Comparison of ENCODE assay signal across 9 cellular contexts in genomic region chrX:134173541-134174272, GRCh38.
DNase-seq lines count a peak whose midpoint lies in the region; ATAC-seq, FAIRE-seq and TF ChIP-seq lines count a peak whose summit lies in the region.
"Had no signal": no experiment of that assay in that cellular context is flagged by ENCODE, and none has a peak within 500 bp of the region (broad histone marks: within the 10 kb centered on the region; RNA-seq: fewer than 3 reads in every experiment).

No MANE protein-coding gene starts in this region.

- peaks cover 15% of the 10 kb centered on the region for H3K23me2 ChIP-seq in H9 (ENCODE audit: insufficient read length, low read depth, low read length, poor library complexity, severe bottlenecking)

- H3K4me2 ChIP-seq in A549 = peak overlapping the region; percentile 75
- peak overlapping the region; percentile 85 for H3K4me2 ChIP-seq in H9 (ENCODE audit: insufficient read depth, insufficient read length, low read length)

- no peak for TF ChIP-seq POLR2A in A549 (IDR thresholded peaks at IDR 0.05; ENCODE audit: low read length)

- TF ChIP-seq CTCF in A549 (IDR thresholded peaks at IDR 0.05) (no peak), H9 (conservative IDR thresholded peaks at IDR 0.05) (no peak)

- H3K18ac ChIP-seq in H9 (ENCODE audit: insufficient read length, low read depth, low read length) = peak overlapping the region; percentile 93

- H3K4me1 Mint-ChIP-seq in H9 = peaks cover 22 to 52% of the 10 kb centered on the region in 2 experiments
- H3K4me1 Mint-ChIP-seq in activated naive CD8-positive, alpha-beta T cell treated with anti-CD3 and anti-CD28 coated beads, Interleukin-2, amount 50 U/mL, for 24 hours = peaks cover 30% of the 10 kb centered on the region

- no peak overlapping the region; the same call in 2 of the 3 replicates for H3K4me3 ChIP-seq in A549
- peak overlapping the region; percentile 3 to 48 for H3K4me3 ChIP-seq in muscle layer of colon (ENCODE audit: low read depth in 1 of 2, low read length in 2 of 2)
- H3K4me3 ChIP-seq: K562 had no signal

- H2BK12ac ChIP-seq in H9 (ENCODE audit: insufficient read length, low read depth, low read length) = no peak overlapping the region

- H3K36me3 Mint-ChIP-seq in H9 (ENCODE audit: insufficient read depth in 1 of 3, low read depth in 3 of 3) = peaks cover 35 to 38% (median 38%) of the 10 kb centered on the region in 3 experiments
- peaks cover 28% of the 10 kb centered on the region for H3K36me3 Mint-ChIP-seq in activated naive CD8-positive, alpha-beta T cell treated with anti-CD3 and anti-CD28 coated beads, Interleukin-2, amount 50 U/mL, for 24 hours (ENCODE audit: low read depth)

- peak overlapping the region; percentile 98 for H2BK5ac ChIP-seq in H9 (ENCODE audit: insufficient read length, low read length)

- H3K14ac ChIP-seq in H9 (ENCODE audit: insufficient read depth, low read length) = peak overlapping the region; percentile 87; the same call in 1 of the 2 replicates

- no peak overlapping the region for H2AK5ac ChIP-seq in H9 (ENCODE audit: insufficient read length, low read length)

- peaks cover 21% of the 10 kb centered on the region; the same call in 1 of the 2 replicates for H3K79me2 ChIP-seq in H9 (ENCODE audit: insufficient read depth, low read length)

- H3T11ph ChIP-seq in H9 (ENCODE audit: low read length) = peak overlapping the region; percentile 96

- H3K27me3 Mint-ChIP-seq in H9 (ENCODE audit: low read depth) = peaks cover 2% of the 10 kb centered on the region; the same call in 1 of the 2 replicates
- H3K27me3 Mint-ChIP-seq in activated naive CD8-positive, alpha-beta T cell treated with anti-CD3 and anti-CD28 coated beads, Interleukin-2, amount 50 U/mL, for 24 hours = peaks cover 3% of the 10 kb centered on the region

- ATAC-seq in A549 (peak in 1 of 2 experiments; percentile 61; a peak in 2 of 6 replicates), HG03521 (IDR thresholded peaks at IDR 0.05; ENCODE audit: unreplicated experiment) (no peak)
- peak; percentile 56 for ATAC-seq in activated naive CD8-positive, alpha-beta T cell treated with anti-CD3 and anti-CD28 coated beads, Interleukin-2, amount 50 U/mL, for 24 hours
- ATAC-seq: K562 had no signal

- H3K4ac ChIP-seq in H9 (ENCODE audit: low read depth, low read length) = no peak overlapping the region; the same call in 1 of the 2 replicates

- no peaks in the 10 kb centered on the region for H3K79me1 ChIP-seq in H9 (ENCODE audit: insufficient read depth, low read depth, low read length, poor library complexity, severe bottlenecking)

- H4K8ac ChIP-seq in H9 (replicated peaks; ENCODE audit: insufficient read length, low read depth, low read length) = no peak overlapping the region

- H3K4me3 Mint-ChIP-seq in H9 = peak overlapping the region; percentile 93 to 100
- H3K4me3 Mint-ChIP-seq in activated naive CD8-positive, alpha-beta T cell treated with anti-CD3 and anti-CD28 coated beads, Interleukin-2, amount 50 U/mL, for 24 hours = peak overlapping the region; percentile 86

- 28% methylated on average over 26 of the region's 27 CpGs for WGBS in A549 (ENCODE audit: missing lambda C conversion rate)
- WGBS in H9 (ENCODE audit: extremely low coverage, insufficient read length, low lambda C conversion rate) = no CpG with 5 or more reads among the region's 27 CpGs

- H2AFZ ChIP-seq in H9 (ENCODE audit: low read length) = no peak overlapping the region

- CTCF ChIA-PET in A549 (lab: Yijun Ruan, JAX) = no interaction called here

- no peaks in the 10 kb centered on the region for H3K36me3 ChIP-seq in muscle layer of colon (ENCODE audit: insufficient read depth, low read length)

- no peaks in the 10 kb centered on the region for H3K9me3 ChIP-seq in A549
- H3K9me3 ChIP-seq in H9 (ENCODE audit: control insufficient read depth, low read depth, low read length) = no peaks in the 10 kb centered on the region
- no peaks in the 10 kb centered on the region for H3K9me3 ChIP-seq in muscle layer of colon (ENCODE audit: low read length)

- no peak for TF ChIP-seq EP300 in A549 (IDR thresholded peaks at IDR 0.05)

- H3K9me3 Mint-ChIP-seq in H9 = peaks cover 5 to 32% of the 10 kb centered on the region in 2 experiments; a peak in 4 of 5 replicates
- H3K9me3 Mint-ChIP-seq in activated naive CD8-positive, alpha-beta T cell treated with anti-CD3 and anti-CD28 coated beads, Interleukin-2, amount 50 U/mL, for 24 hours = peaks cover 4% of the 10 kb centered on the region

- DNase-seq in A549 (ENCODE audit: low read depth in 1 of 2, low spot score in 1 of 2) (no peak), H9 (peak; percentile 64), midbrain (lab: John Stamatoyannopoulos, UW) (no peak), COLO668 (lab: John Stamatoyannopoulos, UW; ENCODE audit: unreplicated experiment) (no peak), NCI-H187 (lab: John Stamatoyannopoulos, UW) (no peak)
- peak; percentile 10 for DNase-seq in activated naive CD8-positive, alpha-beta T cell treated with anti-CD3 and anti-CD28 coated beads, Interleukin-2, amount 50 U/mL, for 24 hours

- H3K27ac ChIP-seq in A549 = no peak overlapping the region
- H3K27ac ChIP-seq in H9 (ENCODE audit: insufficient read length, low read depth, low read length) = peak overlapping the region; percentile 99
- H3K27ac ChIP-seq in muscle layer of colon (ENCODE audit: low read depth, low read length) = no peak overlapping the region

- H4K91ac ChIP-seq in H9 (ENCODE audit: insufficient read length, low read depth, low read length) = no peak overlapping the region

- H3K9ac ChIP-seq in H9 (ENCODE audit: extremely low read depth, insufficient read length, low read length) = peak overlapping the region; percentile 100
- no peak overlapping the region for H3K9ac ChIP-seq in muscle layer of colon (ENCODE audit: low read length)

- POLR2A ChIA-PET in A549 (lab: Yijun Ruan, JAX) = no interaction called here

- no peaks in the 10 kb centered on the region for H4K20me1 ChIP-seq in H9 (ENCODE audit: control insufficient read depth, insufficient read depth, insufficient read length)

- no peak overlapping the region for H2BK20ac ChIP-seq in H9 (ENCODE audit: low read depth, low read length, poor library complexity, severe bottlenecking)

- TF ChIP-seq RAD21 in A549 (conservative IDR thresholded peaks at IDR 0.05 in 1 of 2, IDR thresholded peaks at IDR 0.05 in 1 of 2) = no peak

- H3K27me3 ChIP-seq in H9 (ENCODE audit: insufficient read depth, low read length) (no peaks in the 10 kb centered on the region), muscle layer of colon (ENCODE audit: control insufficient read depth in 1 of 2, insufficient read depth in 2 of 2, low read length in 2 of 2) (peaks cover 0 to 8% of the 10 kb centered on the region in 2 donors)

- H3K27ac Mint-ChIP-seq in H9 = peak overlapping the region; percentile 96 to 100 (median 97)
- peak overlapping the region; percentile 85 for H3K27ac Mint-ChIP-seq in activated naive CD8-positive, alpha-beta T cell treated with anti-CD3 and anti-CD28 coated beads, Interleukin-2, amount 50 U/mL, for 24 hours

- H2BK15ac ChIP-seq in H9 (ENCODE audit: low read depth, low read length) = no peak overlapping the region

- H2BK120ac ChIP-seq in H9 (ENCODE audit: low read depth, low read length, poor library complexity, severe bottlenecking) = peak overlapping the region; percentile 65

- H3K23ac ChIP-seq in H9 (ENCODE audit: insufficient read length, low read depth, low read length) = no peak overlapping the region

- H3K4me1 ChIP-seq in A549 = peaks cover 3% of the 10 kb centered on the region; the same call in 1 of the 3 replicates
- H3K4me1 ChIP-seq in H9 (ENCODE audit: insufficient read depth, low read length) = peaks cover 6% of the 10 kb centered on the region; the same call in 1 of the 2 replicates
- H3K4me1 ChIP-seq in muscle layer of colon (ENCODE audit: insufficient read depth, low read length) = no peaks in the 10 kb centered on the region

- H3K56ac ChIP-seq in H9 (ENCODE audit: insufficient read length, low read depth, low read length) = peak overlapping the region; percentile 99

- peak overlapping the region; percentile 96 for H4K5ac ChIP-seq in H9 (ENCODE audit: insufficient read length, low read depth, low read length)

- FAIRE-seq in A549 (lab: Jason Lieb, UNC) = no peak
- FAIRE-seq: K562 had no signal

TF ChIP-seq in A549, 52 proteins besides CTCF, POLR2A, EP300 and RAD21:
- no peak for TF ChIP-seq EHMT2 (IDR thresholded peaks at IDR 0.05; ENCODE audit: low read depth)
- TF ChIP-seq HMGXB4 (CRISPR knock-in tag; IDR thresholded peaks at IDR 0.05; ENCODE audit: borderline replicate concordance) = no peak
- no peak for TF ChIP-seq HES2 (IDR thresholded peaks at IDR 0.05)
- no peak for TF ChIP-seq FOSL2 (IDR thresholded peaks at IDR 0.05)
- no peak for TF ChIP-seq FOSL2 (CRISPR knock-in tag; IDR thresholded peaks at IDR 0.05)

Comparison
In these comparisons a context has a peak if more than half of its experiments do, and no peak if none do; other contexts are left out.
1. DNase-seq: peak in H9 (single experiment) and activated naive CD8-positive, alpha-beta T cell treated with anti-CD3 and anti-CD28 coated beads, Interleukin-2, amount 50 U/mL, for 24 hours (single experiment); none in A549 (0 of 2), midbrain (single experiment), COLO668 (single experiment) and NCI-H187 (0 of 2).